ENCODE assay signal across 18 cellular contexts in the genomic region with DNA sequence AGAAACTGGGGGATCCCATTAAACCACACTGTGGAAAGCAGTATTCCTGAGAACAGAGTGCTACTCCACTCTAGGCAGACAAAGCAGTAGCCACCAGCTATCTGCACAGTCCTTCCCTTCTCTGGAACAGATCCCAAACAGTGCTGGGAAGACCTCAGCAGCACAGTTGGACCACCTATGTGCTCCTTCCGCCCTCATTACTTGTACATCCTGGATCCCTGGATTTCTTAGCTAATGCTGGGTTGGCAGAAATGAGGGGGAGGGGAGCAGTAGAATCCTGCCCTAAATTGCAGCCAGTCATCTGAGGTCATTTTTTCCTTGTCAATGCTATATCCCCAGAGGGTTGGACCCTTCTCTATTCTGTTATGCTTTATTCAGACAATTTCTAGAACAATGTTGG. TPM values are rescaled to one million over a fixed set of nuclear protein-coding genes. Genes with fewer than 3 reads are reported as not detected.
A peak's percentile ranks its signal among the peaks of the same experiment; 100 is the strongest.
DNase-seq lines count a peak whose midpoint lies in the region; ATAC-seq lines count a peak whose summit lies in the region.
"Had no signal": no experiment of that assay in that cellular context is flagged by ENCODE, and none has a peak within 500 bp of the region (broad histone marks: within the 10 kb centered on the region; RNA-seq: fewer than 3 reads in every experiment).

No MANE protein-coding gene starts in this region.

- ATAC-seq in Right ventricle myocardium superior (ENCODE audit: poor library complexity): peak; percentile 18
- no peak for ATAC-seq in left cardiac atrium
- no peak for ATAC-seq in activated naive CD8-positive, alpha-beta T cell treated with anti-CD3 and anti-CD28 coated beads, Interleukin-2, amount 50 U/mL, for 24 hours
- ATAC-seq in stimulated activated effector memory CD8-positive, alpha-beta T cell treated with anti-CD3 and anti-CD28 coated beads, Interleukin-12 subunit alpha, Interleukin-12 subunit beta, amount 100 ng/mL, for 72 hours: no peak
- no peak for ATAC-seq in HG03175 (IDR thresholded peaks at IDR 0.05; ENCODE audit: unreplicated experiment)
- no peak for ATAC-seq in HG02610 (IDR thresholded peaks at IDR 0.05; ENCODE audit: unreplicated experiment)

- intact Hi-C loops in Right ventricle myocardium superior (cut with DNase I) (no loop called here), left cardiac atrium (cut with DNase I) (no loop called here)

- H3K9me3 ChIP-seq in KOPT-K1 (ENCODE audit: insufficient read depth, low read length, poor library complexity, severe bottlenecking): peaks cover 14% of the 10 kb centered on the region
- H3K9me3 ChIP-seq: thyroid gland had no signal

- no peak overlapping the region for H3K4me3 Mint-ChIP-seq in activated naive CD8-positive, alpha-beta T cell treated with anti-CD3 and anti-CD28 coated beads, Interleukin-2, amount 50 U/mL, for 24 hours
- no peak overlapping the region for H3K4me3 Mint-ChIP-seq in stimulated activated effector memory CD8-positive, alpha-beta T cell treated with anti-CD3 and anti-CD28 coated beads, Interleukin-12 subunit alpha, Interleukin-12 subunit beta, amount 100 ng/mL, for 72 hours
- H3K4me3 Mint-ChIP-seq: endodermal cell, nephron progenitor cell had no signal

- H3K9me3 Mint-ChIP-seq in activated naive CD8-positive, alpha-beta T cell treated with anti-CD3 and anti-CD28 coated beads, Interleukin-2, amount 50 U/mL, for 24 hours: peaks cover 16% of the 10 kb centered on the region
- H3K9me3 Mint-ChIP-seq in stimulated activated effector memory CD8-positive, alpha-beta T cell treated with anti-CD3 and anti-CD28 coated beads, Interleukin-12 subunit alpha, Interleukin-12 subunit beta, amount 100 ng/mL, for 72 hours: peaks cover 4% of the 10 kb centered on the region

- peaks cover 66% of the 10 kb centered on the region for H3K4me1 Mint-ChIP-seq in activated naive CD8-positive, alpha-beta T cell treated with anti-CD3 and anti-CD28 coated beads, Interleukin-2, amount 50 U/mL, for 24 hours
- H3K4me1 Mint-ChIP-seq in stimulated activated effector memory CD8-positive, alpha-beta T cell treated with anti-CD3 and anti-CD28 coated beads, Interleukin-12 subunit alpha, Interleukin-12 subunit beta, amount 100 ng/mL, for 72 hours: peaks cover 47% of the 10 kb centered on the region
- H3K4me1 Mint-ChIP-seq: endodermal cell, nephron progenitor cell had no signal

- H3K36me3 Mint-ChIP-seq in activated naive CD8-positive, alpha-beta T cell treated with anti-CD3 and anti-CD28 coated beads, Interleukin-2, amount 50 U/mL, for 24 hours (ENCODE audit: low read depth): peaks cover 7% of the 10 kb centered on the region
- no peaks in the 10 kb centered on the region for H3K36me3 Mint-ChIP-seq in stimulated activated effector memory CD8-positive, alpha-beta T cell treated with anti-CD3 and anti-CD28 coated beads, Interleukin-12 subunit alpha, Interleukin-12 subunit beta, amount 100 ng/mL, for 72 hours

- DNase-seq in Right ventricle myocardium superior (no peak), left cardiac atrium (no peak), putamen (ENCODE audit: low spot score) (no peak)
- no peak for DNase-seq in activated naive CD8-positive, alpha-beta T cell treated with anti-CD3 and anti-CD28 coated beads, Interleukin-2, amount 50 U/mL, for 24 hours
- DNase-seq in stimulated activated effector memory CD8-positive, alpha-beta T cell treated with anti-CD3 and anti-CD28 coated beads, Interleukin-12 subunit alpha, Interleukin-12 subunit beta, amount 100 ng/mL, for 72 hours (ENCODE audit: low spot score in 2 of 2): no peak
- DNase-seq: endodermal cell; HCEC 1CT; NCI-H1105 treated with DMSO at 0.1 percent for 48 hours; NCI-H2171 treated with DMSO at 0.1 percent for 48 hours; nephron progenitor cell; NK-92 treated with Interleukin-12 subunit alpha and Interleukin-12 subunit beta, amount 100 ng/mL, for 24 hours; retina; SHP77 treated with DMSO at 0.1 percent for 48 hours; stimulated activated CD4-positive, alpha-beta T cell treated with anti-CD3 and anti-CD28 coated beads, Interleukin-1b, Interleukin-23, amount 100 ng/mL, for 48 hours; thyroid gland had no signal

- peak overlapping the region; percentile 39 for H3K27ac ChIP-seq in KOPT-K1 (ENCODE audit: low read depth, low read length, poor library complexity, severe bottlenecking)
- H3K27ac ChIP-seq: thyroid gland had no signal

- no peaks in the 10 kb centered on the region for H3K27me3 Mint-ChIP-seq in activated naive CD8-positive, alpha-beta T cell treated with anti-CD3 and anti-CD28 coated beads, Interleukin-2, amount 50 U/mL, for 24 hours

- H3K36me3 ChIP-seq in KOPT-K1 (ENCODE audit: insufficient read depth, low read length): no peaks in the 10 kb centered on the region
- H3K36me3 ChIP-seq: thyroid gland had no signal

- H3K27ac Mint-ChIP-seq in activated naive CD8-positive, alpha-beta T cell treated with anti-CD3 and anti-CD28 coated beads, Interleukin-2, amount 50 U/mL, for 24 hours: peak overlapping the region; percentile 78
- H3K27ac Mint-ChIP-seq in stimulated activated effector memory CD8-positive, alpha-beta T cell treated with anti-CD3 and anti-CD28 coated beads, Interleukin-12 subunit alpha, Interleukin-12 subunit beta, amount 100 ng/mL, for 72 hours: peak overlapping the region; percentile 93
- H3K27ac Mint-ChIP-seq: endodermal cell, nephron progenitor cell had no signal

RNA-seq across cellular contexts. Expression of a gene that starts 13.8 kb away (rescaled TPM):
- total RNA-seq in Right ventricle myocardium superior (10.2 TPM), left cardiac atrium (10 to 100 TPM; 12.0 to 12.4 TPM)

RNA-seq across cellular contexts. Expression of a gene that starts 28.6 kb away (rescaled TPM):
- 216 TPM for total RNA-seq in Right ventricle myocardium superior
- 100 to 1,000 TPM; 200 to 232 TPM for total RNA-seq in left cardiac atrium
